ENCODE assay signal across 20 cellular contexts in the genomic region with DNA sequence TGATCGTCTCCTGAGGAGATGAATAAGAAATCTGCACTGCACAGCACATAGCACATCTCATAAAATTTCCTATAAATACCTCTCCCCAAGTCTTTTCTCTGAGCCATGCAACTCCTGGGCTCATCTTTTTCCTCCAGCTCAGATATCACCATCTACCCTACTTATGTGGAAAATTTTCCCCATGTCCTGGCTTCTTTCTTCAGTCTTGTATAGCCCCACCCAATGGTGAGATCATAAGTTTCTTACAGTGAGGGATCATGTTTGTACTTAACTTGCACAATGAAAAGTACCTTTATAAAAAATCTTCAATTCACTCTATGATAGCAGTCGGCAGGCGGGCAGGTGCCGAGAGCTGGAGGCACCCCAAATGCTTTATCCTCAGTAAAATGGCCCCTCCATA.
DNase-seq lines count a peak whose midpoint lies in the region; TF ChIP-seq lines count a peak whose summit lies in the region.
"Had no signal": no experiment of that assay in that cellular context is flagged by ENCODE, and none has a peak within 500 bp of the region (broad histone marks: within the 10 kb centered on the region; RNA-seq: fewer than 3 reads in every experiment).

No MANE protein-coding gene starts in this region.

- DNase-seq in AG20443 (ENCODE audit: low spot score): peak; percentile 21
- DNase-seq in SK-N-SH: no peak
- peak; percentile 41 for DNase-seq in epithelial cell of esophagus (ENCODE audit: low read depth)
- DNase-seq in mesenchymal stem cell: no peak
- no peak for DNase-seq in NCI-H446 treated with DMSO at 0.1 percent for 48 hours (lab: John Stamatoyannopoulos, UW)
- no peak for DNase-seq in NCI-H2171 (lab: John Stamatoyannopoulos, UW)
- no peak for DNase-seq in NCI-H2029 (lab: John Stamatoyannopoulos, UW)
- DNase-seq in DMS 273 treated with DMSO at 0.1 percent for 48 hours (lab: John Stamatoyannopoulos, UW): no peak
- DNase-seq: 8988T; Calu3; CD8-positive, alpha-beta T cell; DMS53; H7; KG1; NCI-H1436; NCI-H1930; NCI-H748 treated with DMSO at 0.1 percent for 48 hours; NK-92 treated with Interleukin-12 subunit alpha and Interleukin-12 subunit beta, amount 100 ng/mL, for 24 hours; Right ventricle myocardium superior had no signal

- H2BK15ac ChIP-seq in mesenchymal stem cell (ENCODE audit: low read depth, poor library complexity, severe bottlenecking): no peak overlapping the region

- H2AFZ ChIP-seq in SK-N-SH (ENCODE audit: low read depth) (peak overlapping the region; percentile 52; the same call in 1 of the 2 replicates), mesenchymal stem cell (ENCODE audit: low read depth, low read length) (no peak overlapping the region)

- no peaks in the 10 kb centered on the region for H3K79me1 ChIP-seq in mesenchymal stem cell (replicated peaks; ENCODE audit: low read length, poor library complexity, severe bottlenecking)

- TF ChIP-seq CTCF in SK-N-SH (IDR thresholded peaks at IDR 0.05) (no peak), epithelial cell of esophagus (IDR thresholded peaks at IDR 0.05; ENCODE audit: insufficient read depth, low read depth, low read length, missing control alignments) (no peak)

- H3K27me3 ChIP-seq in SK-N-SH (ENCODE audit: insufficient read depth): no peaks in the 10 kb centered on the region
- H3K27me3 ChIP-seq in mesenchymal stem cell (ENCODE audit: control insufficient read depth in 1 of 2, insufficient read depth in 1 of 2, low read length in 2 of 2): peaks cover 0 to 22% of the 10 kb centered on the region in 2 experiments

- no peak overlapping the region for H2BK12ac ChIP-seq in mesenchymal stem cell (ENCODE audit: low read length in 2 of 2)

- H3K14ac ChIP-seq in mesenchymal stem cell (ENCODE audit: low read length in 2 of 2): no peak overlapping the region

- H3K36me3 ChIP-seq in SK-N-SH (replicated peaks in 1 of 2; ENCODE audit: control insufficient read depth in 1 of 2, insufficient read depth in 2 of 2, low read length in 1 of 2) (no peaks in the 10 kb centered on the region), mesenchymal stem cell (ENCODE audit: control insufficient read depth in 1 of 2, insufficient read depth in 2 of 2, low read depth in 1 of 2, low read length in 2 of 2) (no peaks in the 10 kb centered on the region)
- H3K36me3 ChIP-seq: BLaER1 had no signal

- H3K4me3 ChIP-seq in SK-N-SH (ENCODE audit: low read depth in 2 of 2, low read length in 1 of 2) (no peak overlapping the region), epithelial cell of esophagus (ENCODE audit: low read length) (no peak overlapping the region), mesenchymal stem cell (ENCODE audit: insufficient read depth in 1 of 2, low read depth in 1 of 2, low read length in 2 of 2) (no peak overlapping the region)
- H3K4me3 ChIP-seq: BLaER1 had no signal

- H3K4me1 ChIP-seq in SK-N-SH (ENCODE audit: control insufficient read depth in 1 of 2, insufficient read depth in 2 of 2, low read depth in 1 of 2, low read length in 1 of 2) (peaks cover 0 to 2% of the 10 kb centered on the region in 2 experiments; a peak in 2 of 4 replicates), mesenchymal stem cell (ENCODE audit: control insufficient read depth, insufficient read depth, low read depth, low read length) (no peaks in the 10 kb centered on the region)
- H3K4me1 ChIP-seq: BLaER1 had no signal

- H3K18ac ChIP-seq in mesenchymal stem cell (ENCODE audit: low read depth in 1 of 2, low read length in 2 of 2): no peak overlapping the region

- H3K9ac ChIP-seq in SK-N-SH: no peak overlapping the region
- H3K9ac ChIP-seq in mesenchymal stem cell (ENCODE audit: low read length): peak overlapping the region; percentile 45
- H3K9ac ChIP-seq: BLaER1 had no signal

- H3K9me3 ChIP-seq in SK-N-SH (no peaks in the 10 kb centered on the region), mesenchymal stem cell (ENCODE audit: control insufficient read depth, low read length) (no peaks in the 10 kb centered on the region)
- H3K9me3 ChIP-seq: BLaER1 had no signal

- H3K4me2 ChIP-seq in SK-N-SH: peak overlapping the region; percentile 40; the same call in 1 of the 2 replicates
- no peak overlapping the region for H3K4me2 ChIP-seq in mesenchymal stem cell (ENCODE audit: low read length, poor library complexity, severe bottlenecking)
- H3K4me2 ChIP-seq: BLaER1 had no signal

- peak overlapping the region in 1 of 2 experiments; percentile 40; a peak in 2 of 4 replicates for H3K27ac ChIP-seq in SK-N-SH (ENCODE audit: low read depth in 2 of 2, low read length in 1 of 2)
- no peak overlapping the region for H3K27ac ChIP-seq in mesenchymal stem cell (ENCODE audit: low read length, poor library complexity, severe bottlenecking)
- H3K27ac ChIP-seq: BLaER1 had no signal

- H3K4ac ChIP-seq in mesenchymal stem cell (ENCODE audit: low read depth in 1 of 2, low read length in 2 of 2): no peak overlapping the region

- H2BK120ac ChIP-seq in mesenchymal stem cell (ENCODE audit: low read depth, low read length): no peak overlapping the region

- no peaks in the 10 kb centered on the region for H3K79me2 ChIP-seq in SK-N-SH (ENCODE audit: insufficient read depth)

- no peak overlapping the region for H3K23ac ChIP-seq in mesenchymal stem cell (ENCODE audit: low read length in 2 of 2)

- no peaks in the 10 kb centered on the region for H4K20me1 ChIP-seq in SK-N-SH (ENCODE audit: insufficient read depth)
- H4K20me1 ChIP-seq: BLaER1 had no signal

- POLR2A ChIA-PET in SK-N-SH (lab: Yijun Ruan, JAX): no interaction called here

- H4K91ac ChIP-seq in mesenchymal stem cell (ENCODE audit: low read length): no peak overlapping the region

- H3F3A ChIP-seq in SK-N-SH (replicated peaks; ENCODE audit: insufficient read depth): no peaks in the 10 kb centered on the region

- no peak overlapping the region for H2BK5ac ChIP-seq in mesenchymal stem cell (ENCODE audit: low read depth, low read length, poor library complexity, severe bottlenecking)

- H4K8ac ChIP-seq in mesenchymal stem cell (ENCODE audit: low read length): no peak overlapping the region

- 81% methylated on average over 4 of the region's 4 CpGs for WGBS in SK-N-SH (ENCODE audit: low lambda C conversion rate)
- 100% methylated on average over 1 of the region's 4 CpGs for WGBS in mesenchymal stem cell

- TF ChIP-seq EP300 in SK-N-SH (IDR thresholded peaks at IDR 0.05; ENCODE audit: borderline replicate concordance in 1 of 2, low read depth in 1 of 2, low read length in 1 of 2): no peak

- CTCF ChIA-PET in SK-N-SH (lab: Yijun Ruan, JAX): no interaction called here

- no peaks in the 10 kb centered on the region for H3K9me2 ChIP-seq in SK-N-SH

- no peak for TF ChIP-seq RAD21 in SK-N-SH (IDR thresholded peaks at IDR 0.05; ENCODE audit: low read length)

- no peak overlapping the region for H2AK5ac ChIP-seq in mesenchymal stem cell (ENCODE audit: low read length, severe bottlenecking)

TF ChIP-seq in SK-N-SH, 30 proteins besides CTCF, POLR2A, EP300 and RAD21:
- TF ChIP-seq, protein P1, sequence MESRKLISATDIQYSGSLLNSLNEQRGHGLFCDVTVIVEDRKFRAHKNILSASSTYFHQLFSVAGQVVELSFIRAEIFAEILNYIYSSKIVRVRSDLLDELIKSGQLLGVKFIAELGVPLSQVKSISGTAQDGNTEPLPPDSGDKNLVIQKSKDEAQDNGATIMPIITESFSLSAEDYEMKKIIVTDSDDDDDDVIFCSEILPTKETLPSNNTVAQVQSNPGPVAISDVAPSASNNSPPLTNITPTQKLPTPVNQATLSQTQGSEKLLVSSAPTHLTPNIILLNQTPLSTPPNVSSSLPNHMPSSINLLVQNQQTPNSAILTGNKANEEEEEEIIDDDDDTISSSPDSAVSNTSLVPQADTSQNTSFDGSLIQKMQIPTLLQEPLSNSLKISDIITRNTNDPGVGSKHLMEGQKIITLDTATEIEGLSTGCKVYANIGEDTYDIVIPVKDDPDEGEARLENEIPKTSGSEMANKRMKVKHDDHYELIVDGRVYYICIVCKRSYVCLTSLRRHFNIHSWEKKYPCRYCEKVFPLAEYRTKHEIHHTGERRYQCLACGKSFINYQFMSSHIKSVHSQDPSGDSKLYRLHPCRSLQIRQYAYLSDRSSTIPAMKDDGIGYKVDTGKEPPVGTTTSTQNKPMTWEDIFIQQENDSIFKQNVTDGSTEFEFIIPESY (IDR thresholded peaks at IDR 0.05; ENCODE audit: borderline replicate concordance, low read depth): no peak
- TF ChIP-seq NFIC (IDR thresholded peaks at IDR 0.05; ENCODE audit: borderline replicate concordance): no peak
- TF ChIP-seq FOXM1 (IDR thresholded peaks at IDR 0.05; ENCODE audit: low read depth): no peak
- no peak for TF ChIP-seq TAF1 (IDR thresholded peaks at IDR 0.05; ENCODE audit: borderline replicate concordance, low read depth, low read length)
- TF ChIP-seq, protein P2, sequence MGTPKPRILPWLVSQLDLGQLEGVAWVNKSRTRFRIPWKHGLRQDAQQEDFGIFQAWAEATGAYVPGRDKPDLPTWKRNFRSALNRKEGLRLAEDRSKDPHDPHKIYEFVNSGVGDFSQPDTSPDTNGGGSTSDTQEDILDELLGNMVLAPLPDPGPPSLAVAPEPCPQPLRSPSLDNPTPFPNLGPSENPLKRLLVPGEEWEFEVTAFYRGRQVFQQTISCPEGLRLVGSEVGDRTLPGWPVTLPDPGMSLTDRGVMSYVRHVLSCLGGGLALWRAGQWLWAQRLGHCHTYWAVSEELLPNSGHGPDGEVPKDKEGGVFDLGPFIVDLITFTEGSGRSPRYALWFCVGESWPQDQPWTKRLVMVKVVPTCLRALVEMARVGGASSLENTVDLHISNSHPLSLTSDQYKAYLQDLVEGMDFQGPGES (IDR thresholded peaks at IDR 0.05; ENCODE audit: low read depth, low read length): no peak
- no peak for TF ChIP-seq FOSL2 (IDR thresholded peaks at IDR 0.05; ENCODE audit: borderline replicate concordance, low read depth)
- TF ChIP-seq EZH2phosphoT487 (IDR thresholded peaks at IDR 0.05; ENCODE audit: borderline replicate concordance, low read depth): no peak
- no peak for TF ChIP-seq ELF1 (IDR thresholded peaks at IDR 0.05)
TF ChIP-seq in SK-N-SH: peak in this region for 0.

Comparison
In these comparisons a context has a peak if more than half of its experiments do, and no peak if none do; other contexts are left out.
1. DNase-seq: peak in AG20443 (single experiment) and epithelial cell of esophagus (single experiment); none in SK-N-SH (single experiment), mesenchymal stem cell (single experiment), NCI-H446 treated with DMSO at 0.1 percent for 48 hours (single experiment), NCI-H2171 (single experiment), NCI-H2029 (single experiment) and DMS 273 treated with DMSO at 0.1 percent for 48 hours (single experiment).